26 cellular contexts compared by ENCODE assay signal in genomic region chr11:126406368-126406767, GRCh38. TPM values are rescaled to one million over a fixed set of nuclear protein-coding genes. Genes with fewer than 3 reads are reported as not detected.
DNase-seq lines count a peak whose midpoint lies in the region; ATAC-seq lines count a peak whose summit lies in the region.
"Had no signal": no experiment of that assay in that cellular context is flagged by ENCODE, and none has a peak within 500 bp of the region (broad histone marks: within the 10 kb centered on the region; RNA-seq: fewer than 3 reads in every experiment).

No MANE protein-coding gene starts in this region.

- H3K4me3 ChIP-seq in right cardiac atrium (ENCODE audit: low read length): no peak overlapping the region
- H3K4me3 ChIP-seq: A549, MG63, tibial artery had no signal

- no peaks in the 10 kb centered on the region for H3K36me3 Mint-ChIP-seq in activated naive CD4-positive, alpha-beta T cell treated with anti-CD3 and anti-CD28 coated beads, Interleukin-2, amount 50 U/mL, for 72 hours

- 86% methylated on average over 8 of the region's 8 CpGs for WGBS in right cardiac atrium

- H3K27me3 ChIP-seq in right cardiac atrium (ENCODE audit: control insufficient read depth, insufficient read depth): no peaks in the 10 kb centered on the region
- H3K27me3 ChIP-seq in layer of hippocampus (ENCODE audit: control insufficient read depth, insufficient read depth, low read length): no peaks in the 10 kb centered on the region
- H3K27me3 ChIP-seq: MG63, tibial artery had no signal

- H3K4me1 ChIP-seq in right cardiac atrium (ENCODE audit: control insufficient read depth, insufficient read depth, low read length): peaks cover 9% of the 10 kb centered on the region

- H3K27ac Mint-ChIP-seq in activated naive CD4-positive, alpha-beta T cell treated with anti-CD3 and anti-CD28 coated beads, Interleukin-2, amount 50 U/mL, for 72 hours: peak overlapping the region in 1 of 2 donors; percentile 44
- H3K27ac Mint-ChIP-seq: activated naive CD8-positive, alpha-beta T cell; CD4-positive, CD25-positive, alpha-beta regulatory T cell; nephron; T-cell had no signal

- no peak for ATAC-seq in right cardiac atrium
- ATAC-seq in activated naive CD4-positive, alpha-beta T cell treated with anti-CD3 and anti-CD28 coated beads, Interleukin-2, amount 50 U/mL, for 72 hours: no peak
- no peak for ATAC-seq in GM18858 (IDR thresholded peaks at IDR 0.05; ENCODE audit: unreplicated experiment)
- ATAC-seq: A549; stimulated activated naive CD8-positive, alpha-beta T cell treated with anti-CD3 and anti-CD28 coated beads, Interleukin-15, amount 100 ng/mL, for 72 hours; T-cell had no signal

- intact Hi-C loops in right cardiac atrium (cut with DNase I) (no loop called here), cardiac septum (cut with DNase I) (no loop called here)

- H3K27ac ChIP-seq in right cardiac atrium (ENCODE audit: low read length) (no peak overlapping the region), layer of hippocampus (ENCODE audit: low read depth, low read length) (peak overlapping the region; percentile 32), substantia nigra (ENCODE audit: low read depth, low read length, poor library complexity, severe bottlenecking) (peak overlapping the region; percentile 79)
- H3K27ac ChIP-seq: A549, tibial artery had no signal

- H3K9me3 Mint-ChIP-seq in activated naive CD4-positive, alpha-beta T cell treated with anti-CD3 and anti-CD28 coated beads, Interleukin-2, amount 50 U/mL, for 72 hours: no peaks in the 10 kb centered on the region
- H3K9me3 Mint-ChIP-seq: nephron; stimulated activated naive CD8-positive, alpha-beta T cell treated with anti-CD3 and anti-CD28 coated beads, Interleukin-15, amount 100 ng/mL, for 72 hours; T-cell had no signal

- H3K9me3 ChIP-seq in right cardiac atrium (ENCODE audit: control insufficient read depth, low read length): no peaks in the 10 kb centered on the region
- H3K9me3 ChIP-seq: A549, MG63, tibial artery had no signal

- DNase-seq in right cardiac atrium (peak in 2 of 3 donors; percentile 15 to 59), cardiac septum (ENCODE audit: low spot score) (no peak), substantia nigra (lab: John Stamatoyannopoulos, UW) (peak in 4 of 49 donors; percentile 17 to 31 (median 22)), NCI-H1436 treated with DMSO at 0.1 percent for 48 hours (lab: John Stamatoyannopoulos, UW) (no peak), cerebellar nuclear complex (lab: John Stamatoyannopoulos, UW) (no peak)
- DNase-seq in activated naive CD4-positive, alpha-beta T cell treated with anti-CD3 and anti-CD28 coated beads, Interleukin-2, amount 50 U/mL, for 72 hours (ENCODE audit: low spot score in 2 of 2): no peak
- DNase-seq: activated CD4-positive, alpha-beta T cell treated with anti-CD3 and anti-CD28 coated beads for 48 hours; CD4-positive, CD25-positive, alpha-beta regulatory T cell; DMS79; foreskin fibroblast; GDM1; KG1; MG63; NCI-H1417; NCI-H2081 treated with DMSO at 0.1 percent for 48 hours; NCI-H2227 treated with DMSO at 0.1 percent for 48 hours; retina; stimulated activated CD4-positive, alpha-beta T cell treated with anti-CD3 and anti-CD28 coated beads, Interleukin-2, amount 100 ng/mL, for 24 hours; stimulated activated naive CD8-positive, alpha-beta T cell treated with anti-CD3 and anti-CD28 coated beads, Interleukin-15, amount 100 ng/mL, for 72 hours; T-cell; tibial artery had no signal

RNA-seq across cellular contexts. Expression of gene ST3GAL4, which starts 50.9 kb away (rescaled TPM):
- total RNA-seq in right cardiac atrium (10 to 100 TPM; 57.3 to 96.9 (median 65.4) TPM), cardiac septum (55.1 TPM)
- polyA plus RNA-seq in right cardiac atrium: 57.5 TPM
- 10 to 100 TPM in 1 of 2 donors, 1 to 10 TPM in 1; 7.2 to 10.5 TPM for total RNA-seq in activated naive CD4-positive, alpha-beta T cell treated with anti-CD3 and anti-CD28 coated beads, Interleukin-2, amount 50 U/mL, for 72 hours

Comparison
In these comparisons a context has a peak if more than half of its experiments do, and no peak if none do; other contexts are left out.
1. DNase-seq: peak in right cardiac atrium (2 of 3); none in cardiac septum (single experiment), NCI-H1436 treated with DMSO at 0.1 percent for 48 hours (single experiment), activated naive CD4-positive, alpha-beta T cell treated with anti-CD3 and anti-CD28 coated beads, Interleukin-2, amount 50 U/mL, for 72 hours (0 of 2) and cerebellar nuclear complex (0 of 2).